Comparison of ENCODE assay signal across 8 cellular contexts in genomic region chr7:102286237-102287081, GRCh38. TPM values are rescaled to one million over a fixed set of nuclear protein-coding genes. Genes with fewer than 3 reads are reported as not detected.
A peak's percentile ranks its signal among the peaks of the same experiment; 100 is the strongest.
DNase-seq lines count a peak whose midpoint lies in the region; ATAC-seq and TF ChIP-seq lines count a peak whose summit lies in the region.

Gene SH2B2 (plus strand): TSS chr7:102286868. CDS start chr7:102300551, 13,683 bp downstream.

- H3K4me3 ChIP-seq in Peyer's patch (peak within 1 kb of the TSS; percentile 72 to 97 (median 87)), adipocyte (ENCODE audit: low read length) (peak within 1 kb of the TSS; percentile 81), heart left ventricle (peak within 1 kb of the TSS; percentile 67 to 95 (median 81))

- no peaks in the 10 kb centered on the region for H3K9me3 Mint-ChIP-seq in osteocyte (ENCODE audit: unreplicated experiment)

- no peak within 1 kb of the TSS for H3K27ac Mint-ChIP-seq in osteocyte (ENCODE audit: unreplicated experiment)

- no peaks in the 10 kb centered on the region for H3K27me3 ChIP-seq in Peyer's patch
- peaks cover 11% of the 10 kb centered on the region for H3K27me3 ChIP-seq in adipocyte (replicated peaks; ENCODE audit: control insufficient read depth, insufficient read depth, low read length)
- no peaks in the 10 kb centered on the region for H3K27me3 ChIP-seq in heart left ventricle

- TF ChIP-seq POLR2A in Peyer's patch (IDR thresholded peaks at IDR 0.05) (peak in 1 of 2 donors; percentile 39), heart left ventricle (IDR thresholded peaks at IDR 0.05) (peak in 1 of 2 donors; percentile 72)

- no peaks in the 10 kb centered on the region for H3K36me3 ChIP-seq in Peyer's patch
- H3K36me3 ChIP-seq in adipocyte (ENCODE audit: control insufficient read depth, insufficient read depth, low read length, severe bottlenecking) = no peaks in the 10 kb centered on the region
- H3K36me3 ChIP-seq in heart left ventricle = no peaks in the 10 kb centered on the region

- no peaks in the 10 kb centered on the region for H3K9me3 ChIP-seq in Peyer's patch
- H3K9me3 ChIP-seq in adipocyte (ENCODE audit: control insufficient read depth, low read length) = no peaks in the 10 kb centered on the region
- no peaks in the 10 kb centered on the region for H3K9me3 ChIP-seq in heart left ventricle

- TF ChIP-seq CTCF in Peyer's patch (IDR thresholded peaks at IDR 0.05) = no peak
- peak in 2 of 12 donors; percentile 10 to 14 for TF ChIP-seq CTCF in heart left ventricle (IDR thresholded peaks at IDR 0.05)
- TF ChIP-seq CTCF in osteocyte (IDR thresholded peaks at IDR 0.05) = no peak

- ATAC-seq in HG03442 (IDR thresholded peaks at IDR 0.05; ENCODE audit: unreplicated experiment) (peak; percentile 22), heart left ventricle (peak; percentile 39 to 76 (median 72))

- intact Hi-C loops in heart left ventricle (cut with DNase I) = loop anchor here in 1 of 10 donors (2.0 kb wide), 1 partner anchor 104 kb away; no protein-coding TSS in a partner anchor

- H3K27ac ChIP-seq in Peyer's patch (peak within 1 kb of the TSS; percentile 74 to 91 (median 84)), heart left ventricle (peak within 1 kb of the TSS; percentile 68 to 97 (median 90))

- peak within 1 kb of the TSS; percentile 86 for H3K9ac ChIP-seq in adipocyte (ENCODE audit: low read length)

- no peaks in the 10 kb centered on the region for H3K27me3 Mint-ChIP-seq in osteocyte (ENCODE audit: unreplicated experiment)

- WGBS in heart left ventricle, 4 donors = 0 to 1% (median 1%) methylated on average over 7 to 111 of the region's 114 CpGs

- no peaks in the 10 kb centered on the region for H3K36me3 Mint-ChIP-seq in osteocyte (ENCODE audit: unreplicated experiment)

- H3K4me3 Mint-ChIP-seq in osteocyte (ENCODE audit: unreplicated experiment) = peak within 1 kb of the TSS; percentile 69

- DNase-seq in NCI-H1694 treated with DMSO at 0.1 percent for 48 hours (lab: John Stamatoyannopoulos, UW) (peak; percentile 12), NCI-H1694 (lab: John Stamatoyannopoulos, UW) (no peak), Peyer's patch (peak; percentile 72 to 85 (median 74)), adipocyte (ENCODE audit: low read depth) (peak; percentile 93), heart left ventricle (peak; percentile 67 to 85 (median 79)), osteocyte (ENCODE audit: extremely low spot score, unreplicated experiment) (no peak), NCI-H1048 (lab: John Stamatoyannopoulos, UW) (no peak)

- H3K4me1 ChIP-seq in Peyer's patch (peaks cover 0 to 36% (median 26%) of the 10 kb centered on the region in 4 donors), adipocyte (ENCODE audit: control insufficient read depth, insufficient read depth, low read length) (peaks cover 22% of the 10 kb centered on the region), heart left ventricle (peaks cover 7 to 42% (median 24%) of the 10 kb centered on the region in 12 donors)

- peaks cover 26% of the 10 kb centered on the region for H3K4me1 Mint-ChIP-seq in osteocyte (ENCODE audit: unreplicated experiment)

RNA-seq across cellular contexts. Expression of gene SH2B2, which starts in this region (rescaled TPM):
- total RNA-seq in Peyer's patch (10 to 100 TPM in 1 of 4 donors, 1 to 10 TPM in 3; 1.8 to 13.2 (median 2.7) TPM), heart left ventricle (1 to 10 TPM in 8 of 9 donors, under 1 TPM in 1; 1.00 to 5.7 (median 2.5) TPM), osteocyte (8.3 and 8.9 TPM in 2 replicates)
- polyA plus RNA-seq in heart left ventricle = 1 to 10 TPM in 1 of 2 donors, under 1 TPM in 1; 0.50 to 2.2 TPM

Comparison
In these comparisons a context has a peak if more than half of its experiments do, and no peak if none do; other contexts are left out.
1. DNase-seq: peak in NCI-H1694 treated with DMSO at 0.1 percent for 48 hours (single experiment), Peyer's patch (3 of 3), adipocyte (single experiment) and heart left ventricle (5 of 5); none in NCI-H1694 (single experiment), osteocyte (single experiment) and NCI-H1048 (single experiment).
2. Peak in every context shown above with its lines, with median percentiles within 50 percentile points of each other: H3K4me3 ChIP-seq.